ENCODE assay signal across 8 cellular contexts in genomic region chr1:25906644-25907300, GRCh38. TPM values are rescaled to one million over a fixed set of nuclear protein-coding genes. Genes with fewer than 3 reads are reported as not detected.
DNase-seq lines count a peak whose midpoint lies in the region; ATAC-seq and FAIRE-seq lines count a peak whose summit lies in the region.

No MANE protein-coding gene starts in this region.

- DNase-seq in H7 (peak; percentile 67), NCI-H82 (lab: John Stamatoyannopoulos, UW) (peak; percentile 98), small intestine (peak; percentile 43), mesenteric fat pad (ENCODE audit: low spot score) (no peak), COLO829 (ENCODE audit: low spot score) (no peak)

- FAIRE-seq in small intestine (lab: Jason Lieb, UNC), result no peak

- H3K4me3 ChIP-seq in H7 (ENCODE audit: insufficient read depth, low read depth, low read length), result peak overlapping the region; percentile 90
- H3K4me3 ChIP-seq in iPS-18c (ENCODE audit: insufficient read depth, low read depth, low read length), result peak overlapping the region; percentile 60
- peak overlapping the region; percentile 21 to 58 for H3K4me3 ChIP-seq in small intestine (ENCODE audit: low read depth in 1 of 2, low read length in 2 of 2)

- H3K4me1 ChIP-seq in small intestine (ENCODE audit: control insufficient read depth in 2 of 2, insufficient read depth in 1 of 2, low read depth in 1 of 2, low read length in 1 of 2), result peaks cover 0 to 2% of the 10 kb centered on the region in 2 donors

- H3K27me3 ChIP-seq in H7 (ENCODE audit: control insufficient read depth, insufficient read depth, low read length), result no peaks in the 10 kb centered on the region; the same call in 1 of the 2 replicates
- no peaks in the 10 kb centered on the region for H3K27me3 ChIP-seq in small intestine (ENCODE audit: control insufficient read depth in 2 of 2, insufficient read depth in 2 of 2, low read length in 2 of 2)

- peak overlapping the region; percentile 75 for H3K27ac ChIP-seq in angular gyrus (ENCODE audit: low read depth, low read length)
- no peak overlapping the region for H3K27ac ChIP-seq in small intestine (ENCODE audit: low read depth in 1 of 2, low read length in 1 of 2)

- H3K36me3 ChIP-seq in H7 (replicated peaks; ENCODE audit: control insufficient read depth, insufficient read depth, low read length), result peaks cover 10% of the 10 kb centered on the region
- no peaks in the 10 kb centered on the region for H3K36me3 ChIP-seq in small intestine (ENCODE audit: control insufficient read depth in 2 of 2, insufficient read depth in 2 of 2, low read length in 2 of 2)

- ATAC-seq in HG02981 (IDR thresholded peaks at IDR 0.05; ENCODE audit: unreplicated experiment), result no peak

- H3K9me3 ChIP-seq in iPS-18c (ENCODE audit: control insufficient read depth, insufficient read depth, low read length), result peaks cover 4% of the 10 kb centered on the region
- H3K9me3 ChIP-seq in small intestine (ENCODE audit: control insufficient read depth, low read depth), result no peaks in the 10 kb centered on the region

- 7 to 18% (median 10%) methylated on average over 26 to 34 of the region's 34 CpGs for WGBS in small intestine, 3 donors

RNA-seq across cellular contexts. Expression of gene STMN1, which starts 0.6 kb away (rescaled TPM):
- total RNA-seq in H7 (2014; rRNA removed; shearing (Covaris generic)), result 388 and 484 TPM in 2 replicates
- 100 to 1,000 TPM in 1 of 3 donors, 10 to 100 TPM in 2; 30.9 to 248 (median 37.3) TPM for polyA plus RNA-seq in small intestine
- 39.3 TPM for total RNA-seq in mesenteric fat pad

RNA-seq across cellular contexts. Expression of gene PAQR7, which starts 31.3 kb away (rescaled TPM):
- 7.9 and 8.2 TPM in 2 replicates for total RNA-seq in H7 (2014; rRNA removed; shearing (Covaris generic))
- polyA plus RNA-seq in small intestine, result 10 to 100 TPM; 10.2 to 53.9 (median 23.5) TPM
- total RNA-seq in mesenteric fat pad, result 7.2 TPM

RNA-seq across cellular contexts. Expression of gene AUNIP, which starts 47.5 kb away (rescaled TPM):
- 38.9 and 42.2 TPM in 2 replicates for total RNA-seq in H7 (2014; rRNA removed; shearing (Covaris generic))
- 1 to 10 TPM in 1 of 3 donors, under 1 TPM in 1, not detected in 1; 0.67 to 3.2 TPM for polyA plus RNA-seq in small intestine
- total RNA-seq in mesenteric fat pad, result not detected

Comparison
In these comparisons a context has a peak if more than half of its experiments do, and no peak if none do; other contexts are left out.
1. DNase-seq: peak in H7 (single experiment), NCI-H82 (single experiment) and small intestine (single experiment); none in mesenteric fat pad (single experiment) and COLO829 (single experiment).
2. H3K4me3 ChIP-seq: peak in every context shown above with its lines; median percentile 90 in H7; 60 in iPS-18c; 40 in small intestine.
3. RNA of gene AUNIP, which starts 47.5 kb away (total RNA-seq): 38.9 to 42.2 TPM in H7; not detected in mesenteric fat pad (single experiment); every median in the first group is over 10 times any median in the second.